ENCODE assay signal across 16 cellular contexts in genomic region chr22:17260950-17261349, GRCh38. TPM values are rescaled to one million over a fixed set of nuclear protein-coding genes. Genes with fewer than 3 reads are reported as not detected.
DNase-seq lines count a peak whose midpoint lies in the region; ATAC-seq and TF ChIP-seq lines count a peak whose summit lies in the region.
"Had no signal": no experiment of that assay in that cellular context is flagged by ENCODE, and none has a peak within 500 bp of the region (broad histone marks: within the 10 kb centered on the region; RNA-seq: fewer than 3 reads in every experiment).

No MANE protein-coding gene starts in this region.

- ATAC-seq in psoas muscle, result no peak
- ATAC-seq in PC-3, result no peak
- ATAC-seq: stimulated activated naive B cell treated with anti-CD40 and anti-IgM and Interleukin-4, amounts not matched to agents 10 μg/mL and 1 μg/mL and 100 μg/mL, for 72 hours had no signal

- TF ChIP-seq CTCF in psoas muscle (IDR thresholded peaks at IDR 0.05) (no peak), suprapubic skin (IDR thresholded peaks at IDR 0.05) (no peak), PC-3 (conservative IDR thresholded peaks at IDR 0.05; ENCODE audit: low read depth, low read length) (no peak)

- H3K9me3 ChIP-seq in psoas muscle (no peaks in the 10 kb centered on the region), suprapubic skin (no peaks in the 10 kb centered on the region), PC-3 (ENCODE audit: low read length) (no peaks in the 10 kb centered on the region)
- H3K9me3 ChIP-seq: left ventricle myocardium inferior, vagina had no signal

- H3K4me3 ChIP-seq in psoas muscle (no peak overlapping the region), suprapubic skin (no peak overlapping the region), PC-3 (ENCODE audit: low read length) (no peak overlapping the region)
- H3K4me3 ChIP-seq: left ventricle myocardium inferior, vagina had no signal

- H3K9ac ChIP-seq in PC-3 (ENCODE audit: low read length), result no peak overlapping the region

- H3K4me2 ChIP-seq in PC-3 (ENCODE audit: low read length), result no peak overlapping the region

- H3K4me1 ChIP-seq in psoas muscle (peaks cover 46% of the 10 kb centered on the region), suprapubic skin (peaks cover 24% of the 10 kb centered on the region), PC-3 (ENCODE audit: insufficient read depth, low read length) (no peaks in the 10 kb centered on the region)

- TF ChIP-seq POLR2A in suprapubic skin (IDR thresholded peaks at IDR 0.05), result no peak

- intact Hi-C loops in psoas muscle (cut with DNase I), result loop anchor here (10.0 kb wide), 2 partner anchors 174 to 234 kb away; no protein-coding TSS in a partner anchor
- intact Hi-C loops in PC-3 (cut with micrococcal nuclease), result no loop called here

- H3K27ac ChIP-seq in psoas muscle, result peak overlapping the region; percentile 97
- no peak overlapping the region for H3K27ac ChIP-seq in suprapubic skin
- H3K27ac ChIP-seq in PC-3 (ENCODE audit: low read length), result no peak overlapping the region
- H3K27ac ChIP-seq: left ventricle myocardium inferior, vagina had no signal

- no peaks in the 10 kb centered on the region for H3F3A ChIP-seq in PC-3 (ENCODE audit: low read length, unreplicated experiment)

- no peaks in the 10 kb centered on the region for H4K20me1 ChIP-seq in PC-3 (ENCODE audit: low read length)

- DNase-seq in NCI-H2107 treated with DMSO at 0.1 percent for 48 hours (lab: John Stamatoyannopoulos, UW; ENCODE audit: unreplicated experiment) (peak; percentile 39), NCI-H2107 (lab: John Stamatoyannopoulos, UW) (no peak), NCI-H69 (lab: John Stamatoyannopoulos, UW) (peak; percentile 91), iPS-NIHi11 (ENCODE audit: low spot score) (peak; percentile 43), psoas muscle (no peak), suprapubic skin (ENCODE audit: low spot score in 2 of 2) (no peak), HK-2 (ENCODE audit: unreplicated experiment) (no peak), PC-3 (no peak)
- DNase-seq: activated CD4-positive, alpha-beta memory T cell treated with anti-CD3 and anti-CD28 coated beads for 36 hours; amygdala; CD8-positive, alpha-beta memory T cell; head of caudate nucleus; left ventricle myocardium inferior; NCI-H1694 treated with DMSO at 0.1 percent for 48 hours; stimulated activated naive B cell treated with anti-CD40 and anti-IgM and Interleukin-4, amounts not matched to agents 10 μg/mL and 1 μg/mL and 100 μg/mL, for 72 hours had no signal

- H2AFZ ChIP-seq in PC-3 (ENCODE audit: low read length), result no peak overlapping the region

- no peaks in the 10 kb centered on the region for H3K79me2 ChIP-seq in PC-3 (ENCODE audit: low read length)

- H3K27me3 ChIP-seq in psoas muscle (ENCODE audit: insufficient read depth in 3 of 3, low read length in 2 of 3) (no peaks in the 10 kb centered on the region), suprapubic skin (peaks cover 3% of the 10 kb centered on the region), PC-3 (ENCODE audit: low read length) (peaks cover 3% of the 10 kb centered on the region; the same call in 1 of the 2 replicates)
- H3K27me3 ChIP-seq: vagina had no signal

- no peak for TF ChIP-seq EP300 in suprapubic skin (IDR thresholded peaks at IDR 0.05)

- CTCF ChIA-PET in PC-3 (lab: Charles Lee), result no interaction called here

- POLR2A ChIA-PET in PC-3 (lab: Charles Lee; ENCODE audit: unreplicated experiment), result no interaction called here

- BruUV-seq in PC-3 (replicated peaks; lab: Mats Ljungman, UMichigan), result no TSS peak

- 28 to 40% (median 33%) methylated on average over 8 of the region's 8 CpGs for WGBS in psoas muscle, 3 donors
- 79% methylated on average over 8 of the region's 8 CpGs for WGBS in suprapubic skin

- H3K9me2 ChIP-seq in PC-3 (replicated peaks; ENCODE audit: low read length), result no peaks in the 10 kb centered on the region

- H3K36me3 ChIP-seq in psoas muscle (ENCODE audit: insufficient read depth in 1 of 2, low read depth in 1 of 2) (no peaks in the 10 kb centered on the region), suprapubic skin (no peaks in the 10 kb centered on the region), PC-3 (ENCODE audit: low read depth, low read length) (no peaks in the 10 kb centered on the region)
- H3K36me3 ChIP-seq: left ventricle myocardium inferior, vagina had no signal

RNA-seq across cellular contexts. Expression of gene ADA2, which starts 41.7 kb away (rescaled TPM):
- 1 to 10 TPM; 3.1 to 7.6 (median 6.1) TPM for total RNA-seq in psoas muscle
- polyA plus RNA-seq in psoas muscle, result 1 to 10 TPM; 1.8 to 2.6 (median 2.1) TPM
- 1 to 10 TPM in 3 of 4 donors, under 1 TPM in 1; 0.98 to 7.6 (median 6.4) TPM for total RNA-seq in suprapubic skin
- total RNA-seq in PC-3 (2014; rRNA removed), result not detected in 2 replicates

Comparison
In these comparisons a context has a peak if more than half of its experiments do, and no peak if none do; other contexts are left out.
1. DNase-seq: peak in NCI-H2107 treated with DMSO at 0.1 percent for 48 hours (single experiment), NCI-H69 (single experiment) and iPS-NIHi11 (single experiment); none in NCI-H2107 (single experiment), psoas muscle (0 of 2), suprapubic skin (0 of 2), HK-2 (single experiment) and PC-3 (single experiment).